ENCODE assay signal across 30 cellular contexts in the genomic region with DNA sequence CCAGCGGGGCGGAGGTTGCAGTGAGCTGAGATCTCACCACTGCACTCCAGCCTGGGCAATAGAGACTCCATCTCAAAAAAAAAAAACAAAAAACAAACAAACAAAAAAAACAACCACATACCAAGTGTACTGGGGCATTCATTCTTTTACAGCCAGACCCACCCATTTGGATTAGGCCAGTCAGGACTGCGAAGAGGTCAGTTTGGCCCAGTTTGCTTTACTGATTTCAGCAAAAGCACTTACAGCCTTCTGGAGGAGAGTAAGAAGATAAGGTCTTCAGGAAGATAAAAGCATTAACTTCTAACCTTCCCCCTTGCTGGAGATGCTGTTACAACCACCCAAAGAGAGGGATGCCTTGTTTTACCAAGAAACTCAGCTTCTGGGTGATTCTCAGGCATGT.
A peak's percentile ranks its signal among the peaks of the same experiment; 100 is the strongest.
DNase-seq lines count a peak whose midpoint lies in the region; ATAC-seq, FAIRE-seq and TF ChIP-seq lines count a peak whose summit lies in the region.
"Had no signal": no experiment of that assay in that cellular context is flagged by ENCODE, and none has a peak within 500 bp of the region (broad histone marks: within the 10 kb centered on the region; RNA-seq: fewer than 3 reads in every experiment).

No MANE protein-coding gene starts in this region.

- ATAC-seq in upper lobe of left lung (ENCODE audit: low FRiP score in 2 of 2) (no peak), GM19452 (IDR thresholded peaks at IDR 0.05; ENCODE audit: unreplicated experiment) (no peak)
- no peak for ATAC-seq in activated T-helper 17 cell treated with anti-CD3 and anti-CD28 coated beads, Interleukin-2, amount 50 U/mL, for 72 hours (replicated peaks)
- ATAC-seq: left ventricle myocardium superior; natural killer cell treated with Interleukin-12 subunit alpha and Interleukin-12 subunit beta and Interleukin-15 and Interleukin-18, amount 100 ng/mL, for 72 hours had no signal

- TF ChIP-seq CTCF in astrocyte (IDR thresholded peaks at IDR 0.05; ENCODE audit: insufficient read depth, low read depth, low read length) (no peak), osteocyte (IDR thresholded peaks at IDR 0.05) (no peak), upper lobe of left lung (IDR thresholded peaks at IDR 0.05) (no peak), osteoblast (IDR thresholded peaks at IDR 0.05; ENCODE audit: extremely low read depth, low read depth, low read length) (no peak)

- H3K36me3 Mint-ChIP-seq in astrocyte (ENCODE audit: low read depth, unreplicated experiment) (peaks cover 22% of the 10 kb centered on the region), osteocyte (ENCODE audit: unreplicated experiment) (peaks cover 22% of the 10 kb centered on the region)
- H3K36me3 Mint-ChIP-seq in activated T-helper 17 cell treated with anti-CD3 and anti-CD28 coated beads, Interleukin-2, amount 50 U/mL, for 72 hours (ENCODE audit: low read depth): no peaks in the 10 kb centered on the region
- H3K36me3 Mint-ChIP-seq: activated naive CD4-positive, alpha-beta T cell treated with anti-CD3 and anti-CD28 coated beads, Interleukin-2, amount 10 ng/mL, durations not matched to agents 7 days and 5 days; natural killer cell treated with Interleukin-12 subunit alpha and Interleukin-12 subunit beta and Interleukin-15 and Interleukin-18, amount 100 ng/mL, for 72 hours had no signal

- H3K4me1 Mint-ChIP-seq in astrocyte (ENCODE audit: low read depth, unreplicated experiment): peaks cover 41% of the 10 kb centered on the region
- H3K4me1 Mint-ChIP-seq in osteocyte (ENCODE audit: unreplicated experiment): peaks cover 17% of the 10 kb centered on the region
- H3K4me1 Mint-ChIP-seq in activated T-helper 17 cell treated with anti-CD3 and anti-CD28 coated beads, Interleukin-2, amount 50 U/mL, for 72 hours: no peaks in the 10 kb centered on the region
- H3K4me1 Mint-ChIP-seq: activated CD4-positive, alpha-beta memory T cell treated with anti-CD3 and anti-CD28 coated beads, Interleukin-2, amount 10 ng/mL, durations not matched to agents 7 days and 5 days; activated naive CD4-positive, alpha-beta T cell treated with anti-CD3 and anti-CD28 coated beads, Interleukin-2, amount 10 ng/mL, durations not matched to agents 7 days and 5 days had no signal

- WGBS in upper lobe of left lung, 2 donors: 84 to 95% methylated on average over 3 of the region's 3 CpGs

- H3K9me3 ChIP-seq in astrocyte (ENCODE audit: insufficient read depth, low read depth, low read length) (no peaks in the 10 kb centered on the region), upper lobe of left lung (no peaks in the 10 kb centered on the region), osteoblast (ENCODE audit: low read depth, low read length) (no peaks in the 10 kb centered on the region)
- H3K9me3 ChIP-seq: suprapubic skin had no signal

- H3K9me3 Mint-ChIP-seq in astrocyte (ENCODE audit: unreplicated experiment) (peaks cover 4% of the 10 kb centered on the region), osteocyte (ENCODE audit: unreplicated experiment) (no peaks in the 10 kb centered on the region)
- H3K9me3 Mint-ChIP-seq in activated T-helper 17 cell treated with anti-CD3 and anti-CD28 coated beads, Interleukin-2, amount 50 U/mL, for 72 hours: peaks cover 3% of the 10 kb centered on the region
- H3K9me3 Mint-ChIP-seq: activated CD4-positive, alpha-beta memory T cell treated with anti-CD3 and anti-CD28 coated beads, Interleukin-2, amount 10 ng/mL, durations not matched to agents 7 days and 5 days; activated naive CD4-positive, alpha-beta T cell treated with anti-CD3 and anti-CD28 coated beads, Interleukin-2, amount 10 ng/mL, durations not matched to agents 7 days and 5 days; activated T-helper 1 cell treated with anti-CD3 and anti-CD28 coated beads, Interleukin-12 subunit alpha, Interleukin-12 subunit beta, Interleukin-2, Interleukin-4 antibody, amounts not matched to agents 30 ng/mL and 10 ng/mL and 1 ng/mL, durations not matched to agents 14 hours and 24 hours and 36 hours; natural killer cell treated with Interleukin-12 subunit alpha and Interleukin-12 subunit beta and Interleukin-15 and Interleukin-18, amount 100 ng/mL, for 72 hours had no signal

- peak; percentile 51 for DNase-seq in NCI-H226
- no peak for DNase-seq in astrocyte (ENCODE audit: low read depth)
- no peak for DNase-seq in osteocyte (ENCODE audit: extremely low spot score, unreplicated experiment)
- no peak for DNase-seq in upper lobe of left lung
- DNase-seq in osteoblast (ENCODE audit: insufficient read length, low spot score, missing footprints): no peak
- DNase-seq: activated CD4-positive, alpha-beta memory T cell treated with anti-CD3 and anti-CD28 coated beads, Interleukin-2, amount 10 ng/mL, durations not matched to agents 7 days and 5 days; activated CD4-positive, alpha-beta T cell treated with anti-CD3 and anti-CD28 coated beads for 1 hour; activated CD8-positive, alpha-beta memory T cell treated with anti-CD3 and anti-CD28 coated beads, Interleukin-2, amount 50 U/mL, for 4 hours; activated naive CD4-positive, alpha-beta T cell treated with anti-CD3 and anti-CD28 coated beads, Interleukin-2, amount 10 ng/mL, durations not matched to agents 7 days and 5 days; amniotic stem cell; C1 segment of cervical spinal cord; COR-L47; DMS53; H9; left ventricle myocardium superior; MM.1S; NCI-H2029; NCI-H526 treated with DMSO at 0.1 percent for 48 hours; occipital lobe; PC-9; SHP77 treated with DMSO at 0.1 percent for 48 hours; stimulated activated naive CD4-positive, alpha-beta T cell had no signal

- H3K4me3 Mint-ChIP-seq in astrocyte (ENCODE audit: unreplicated experiment) (no peak overlapping the region), osteocyte (ENCODE audit: unreplicated experiment) (no peak overlapping the region)
- no peak overlapping the region for H3K4me3 Mint-ChIP-seq in activated T-helper 17 cell treated with anti-CD3 and anti-CD28 coated beads, Interleukin-2, amount 50 U/mL, for 72 hours
- H3K4me3 Mint-ChIP-seq: activated CD4-positive, alpha-beta memory T cell treated with anti-CD3 and anti-CD28 coated beads, Interleukin-2, amount 10 ng/mL, durations not matched to agents 7 days and 5 days; activated naive CD4-positive, alpha-beta T cell treated with anti-CD3 and anti-CD28 coated beads, Interleukin-2, amount 10 ng/mL, durations not matched to agents 7 days and 5 days; activated T-helper 1 cell treated with anti-CD3 and anti-CD28 coated beads, Interleukin-12 subunit alpha, Interleukin-12 subunit beta, Interleukin-2, Interleukin-4 antibody, amounts not matched to agents 30 ng/mL and 10 ng/mL and 1 ng/mL, durations not matched to agents 14 hours and 24 hours and 36 hours; H9; natural killer cell treated with Interleukin-12 subunit alpha and Interleukin-12 subunit beta and Interleukin-15 and Interleukin-18, amount 100 ng/mL, for 72 hours had no signal

- H3K27me3 ChIP-seq in astrocyte (ENCODE audit: insufficient read depth, low read length): no peaks in the 10 kb centered on the region
- no peaks in the 10 kb centered on the region for H3K27me3 ChIP-seq in upper lobe of left lung
- no peaks in the 10 kb centered on the region for H3K27me3 ChIP-seq in osteoblast (ENCODE audit: insufficient read depth, low read length)
- H3K27me3 ChIP-seq: suprapubic skin had no signal

- H3K27ac Mint-ChIP-seq in astrocyte (ENCODE audit: unreplicated experiment): peak overlapping the region; percentile 92
- peak overlapping the region; percentile 70 for H3K27ac Mint-ChIP-seq in osteocyte (ENCODE audit: unreplicated experiment)
- H3K27ac Mint-ChIP-seq in activated T-helper 17 cell treated with anti-CD3 and anti-CD28 coated beads, Interleukin-2, amount 50 U/mL, for 72 hours: no peak overlapping the region
- H3K27ac Mint-ChIP-seq: activated CD4-positive, alpha-beta memory T cell treated with anti-CD3 and anti-CD28 coated beads, Interleukin-2, amount 10 ng/mL, durations not matched to agents 7 days and 5 days; activated naive CD4-positive, alpha-beta T cell treated with anti-CD3 and anti-CD28 coated beads, Interleukin-2, amount 10 ng/mL, durations not matched to agents 7 days and 5 days; activated T-helper 1 cell treated with anti-CD3 and anti-CD28 coated beads, Interleukin-12 subunit alpha, Interleukin-12 subunit beta, Interleukin-2, Interleukin-4 antibody, amounts not matched to agents 30 ng/mL and 10 ng/mL and 1 ng/mL, durations not matched to agents 14 hours and 24 hours and 36 hours; natural killer cell treated with Interleukin-12 subunit alpha and Interleukin-12 subunit beta and Interleukin-15 and Interleukin-18, amount 100 ng/mL, for 72 hours had no signal

- H2AFZ ChIP-seq in astrocyte (ENCODE audit: low read depth, low read length): no peak overlapping the region
- H2AFZ ChIP-seq in osteoblast (ENCODE audit: low read length): no peak overlapping the region
- H2AFZ ChIP-seq: PC-9 had no signal

- no peaks in the 10 kb centered on the region for H3K79me2 ChIP-seq in astrocyte (ENCODE audit: insufficient read depth, low read length)
- H3K79me2 ChIP-seq in osteoblast (ENCODE audit: insufficient read depth, low read length): no peaks in the 10 kb centered on the region

- no peak overlapping the region for H3K4me2 ChIP-seq in astrocyte (ENCODE audit: low read length)
- H3K4me2 ChIP-seq in osteoblast (ENCODE audit: insufficient read depth, low read length): no peak overlapping the region
- H3K4me2 ChIP-seq: PC-9 had no signal

- TF ChIP-seq POLR2A in upper lobe of left lung (IDR thresholded peaks at IDR 0.05): no peak

- H3K27ac ChIP-seq in astrocyte (ENCODE audit: low read depth, low read length): no peak overlapping the region
- peak overlapping the region; percentile 29 to 67 (median 58) for H3K27ac ChIP-seq in upper lobe of left lung
- no peak overlapping the region for H3K27ac ChIP-seq in osteoblast (ENCODE audit: low read depth, low read length)
- H3K27ac ChIP-seq: PC-9 had no signal

- H3K4me1 ChIP-seq in astrocyte (ENCODE audit: insufficient read depth, low read length) (peaks cover 16% of the 10 kb centered on the region), upper lobe of left lung (peaks cover 2 to 7% (median 6%) of the 10 kb centered on the region in 4 donors), osteoblast (ENCODE audit: insufficient read depth, low read length) (peaks cover 27% of the 10 kb centered on the region)

- no peak for FAIRE-seq in astrocyte (lab: Jason Lieb, UNC)
- FAIRE-seq: GM12892, islet of Langerhans had no signal

- H4K20me1 ChIP-seq in astrocyte (ENCODE audit: insufficient read depth, low read length) (no peaks in the 10 kb centered on the region), osteoblast (ENCODE audit: insufficient read depth, low read length) (no peaks in the 10 kb centered on the region)

- H3K36me3 ChIP-seq in astrocyte (ENCODE audit: insufficient read depth, low read length): no peaks in the 10 kb centered on the region
- peaks cover 0 to 12% (median 0%) of the 10 kb centered on the region in 4 donors for H3K36me3 ChIP-seq in upper lobe of left lung
- H3K36me3 ChIP-seq in osteoblast (ENCODE audit: insufficient read depth, low read length): no peaks in the 10 kb centered on the region
- H3K36me3 ChIP-seq: suprapubic skin had no signal

- H3K27me3 Mint-ChIP-seq in astrocyte (ENCODE audit: low read depth, unreplicated experiment) (no peaks in the 10 kb centered on the region), osteocyte (ENCODE audit: unreplicated experiment) (no peaks in the 10 kb centered on the region)
- H3K27me3 Mint-ChIP-seq in activated T-helper 17 cell treated with anti-CD3 and anti-CD28 coated beads, Interleukin-2, amount 50 U/mL, for 72 hours: peaks cover 3% of the 10 kb centered on the region
- H3K27me3 Mint-ChIP-seq: activated CD4-positive, alpha-beta memory T cell treated with anti-CD3 and anti-CD28 coated beads, Interleukin-2, amount 10 ng/mL, durations not matched to agents 7 days and 5 days; activated naive CD4-positive, alpha-beta T cell treated with anti-CD3 and anti-CD28 coated beads, Interleukin-2, amount 10 ng/mL, durations not matched to agents 7 days and 5 days had no signal

- H3K9ac ChIP-seq in astrocyte (ENCODE audit: low read length): no peak overlapping the region

- H3K4me3 ChIP-seq in astrocyte (ENCODE audit: insufficient read depth, low read depth, low read length): no peak overlapping the region
- no peak overlapping the region for H3K4me3 ChIP-seq in upper lobe of left lung
- H3K4me3 ChIP-seq in osteoblast (ENCODE audit: insufficient read depth, low read length): no peak overlapping the region
- H3K4me3 ChIP-seq: PC-9, skin epidermis, suprapubic skin had no signal

- TF ChIP-seq EP300 in upper lobe of left lung (IDR thresholded peaks at IDR 0.05): no peak

Comparison
In these comparisons a context has a peak if more than half of its experiments do, and no peak if none do; other contexts are left out.
1. H3K27ac ChIP-seq: peak in upper lobe of left lung (4 of 4); none in astrocyte (single experiment) and osteoblast (single experiment).